Comparison of ENCODE assay signal across 1 cellular context in the genomic region with DNA sequence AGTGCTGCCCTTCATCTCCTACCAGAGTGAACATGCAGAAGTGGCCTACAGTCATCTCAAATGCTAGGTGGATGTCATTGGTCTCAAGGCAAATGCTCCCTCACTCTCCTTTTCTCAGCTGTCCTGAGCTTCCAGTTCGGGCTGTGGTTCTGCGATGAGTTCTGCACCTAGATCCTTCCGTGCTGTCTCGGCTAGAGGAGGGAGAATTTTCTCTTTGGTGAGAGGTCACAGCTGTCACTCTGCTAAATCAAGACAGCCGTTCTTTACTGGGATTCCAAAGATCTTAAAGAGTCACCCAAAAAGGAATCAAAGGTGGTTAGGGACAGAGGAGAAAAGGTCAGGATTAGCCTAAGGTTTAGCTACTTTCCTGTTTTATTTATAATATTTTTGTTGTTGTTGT.
TF ChIP-seq lines count a peak whose summit lies in the region.

No MANE protein-coding gene starts in this region.

TF ChIP-seq in HepG2, 621 proteins besides CTCF, POLR2A, EP300 and RAD21:
- TF ChIP-seq, protein P1, sequence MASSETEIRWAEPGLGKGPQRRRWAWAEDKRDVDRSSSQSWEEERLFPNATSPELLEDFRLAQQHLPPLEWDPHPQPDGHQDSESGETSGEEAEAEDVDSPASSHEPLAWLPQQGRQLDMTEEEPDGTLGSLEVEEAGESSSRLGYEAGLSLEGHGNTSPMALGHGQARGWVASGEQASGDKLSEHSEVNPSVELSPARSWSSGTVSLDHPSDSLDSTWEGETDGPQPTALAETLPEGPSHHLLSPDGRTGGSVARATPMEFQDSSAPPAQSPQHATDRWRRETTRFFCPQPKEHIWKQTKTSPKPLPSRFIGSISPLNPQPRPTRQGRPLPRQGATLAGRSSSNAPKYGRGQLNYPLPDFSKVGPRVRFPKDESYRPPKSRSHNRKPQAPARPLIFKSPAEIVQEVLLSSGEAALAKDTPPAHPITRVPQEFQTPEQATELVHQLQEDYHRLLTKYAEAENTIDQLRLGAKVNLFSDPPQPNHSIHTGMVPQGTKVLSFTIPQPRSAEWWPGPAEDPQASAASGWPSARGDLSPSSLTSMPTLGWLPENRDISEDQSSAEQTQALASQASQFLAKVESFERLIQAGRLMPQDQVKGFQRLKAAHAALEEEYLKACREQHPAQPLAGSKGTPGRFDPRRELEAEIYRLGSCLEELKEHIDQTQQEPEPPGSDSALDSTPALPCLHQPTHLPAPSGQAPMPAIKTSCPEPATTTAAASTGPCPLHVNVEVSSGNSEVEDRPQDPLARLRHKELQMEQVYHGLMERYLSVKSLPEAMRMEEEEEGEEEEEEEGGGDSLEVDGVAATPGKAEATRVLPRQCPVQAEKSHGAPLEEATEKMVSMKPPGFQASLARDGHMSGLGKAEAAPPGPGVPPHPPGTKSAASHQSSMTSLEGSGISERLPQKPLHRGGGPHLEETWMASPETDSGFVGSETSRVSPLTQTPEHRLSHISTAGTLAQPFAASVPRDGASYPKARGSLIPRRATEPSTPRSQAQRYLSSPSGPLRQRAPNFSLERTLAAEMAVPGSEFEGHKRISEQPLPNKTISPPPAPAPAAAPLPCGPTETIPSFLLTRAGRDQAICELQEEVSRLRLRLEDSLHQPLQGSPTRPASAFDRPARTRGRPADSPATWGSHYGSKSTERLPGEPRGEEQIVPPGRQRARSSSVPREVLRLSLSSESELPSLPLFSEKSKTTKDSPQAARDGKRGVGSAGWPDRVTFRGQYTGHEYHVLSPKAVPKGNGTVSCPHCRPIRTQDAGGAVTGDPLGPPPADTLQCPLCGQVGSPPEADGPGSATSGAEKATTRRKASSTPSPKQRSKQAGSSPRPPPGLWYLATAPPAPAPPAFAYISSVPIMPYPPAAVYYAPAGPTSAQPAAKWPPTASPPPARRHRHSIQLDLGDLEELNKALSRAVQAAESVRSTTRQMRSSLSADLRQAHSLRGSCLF (CRISPR knock-in tag; IDR thresholded peaks at IDR 0.05; ENCODE audit: borderline replicate concordance) = no peak
- TF ChIP-seq, protein P2, sequence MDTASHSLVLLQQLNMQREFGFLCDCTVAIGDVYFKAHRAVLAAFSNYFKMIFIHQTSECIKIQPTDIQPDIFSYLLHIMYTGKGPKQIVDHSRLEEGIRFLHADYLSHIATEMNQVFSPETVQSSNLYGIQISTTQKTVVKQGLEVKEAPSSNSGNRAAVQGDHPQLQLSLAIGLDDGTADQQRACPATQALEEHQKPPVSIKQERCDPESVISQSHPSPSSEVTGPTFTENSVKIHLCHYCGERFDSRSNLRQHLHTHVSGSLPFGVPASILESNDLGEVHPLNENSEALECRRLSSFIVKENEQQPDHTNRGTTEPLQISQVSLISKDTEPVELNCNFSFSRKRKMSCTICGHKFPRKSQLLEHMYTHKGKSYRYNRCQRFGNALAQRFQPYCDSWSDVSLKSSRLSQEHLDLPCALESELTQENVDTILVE (CRISPR knock-in tag; IDR thresholded peaks at IDR 0.05) = 0 out of 2 replicates have a peak, but pooled peaks have one; percentile 13
- TF ChIP-seq, protein P3, sequence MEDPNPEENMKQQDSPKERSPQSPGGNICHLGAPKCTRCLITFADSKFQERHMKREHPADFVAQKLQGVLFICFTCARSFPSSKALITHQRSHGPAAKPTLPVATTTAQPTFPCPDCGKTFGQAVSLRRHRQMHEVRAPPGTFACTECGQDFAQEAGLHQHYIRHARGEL (CRISPR knock-in tag; IDR thresholded peaks at IDR 0.05) = no peak
- TF ChIP-seq, protein P4, sequence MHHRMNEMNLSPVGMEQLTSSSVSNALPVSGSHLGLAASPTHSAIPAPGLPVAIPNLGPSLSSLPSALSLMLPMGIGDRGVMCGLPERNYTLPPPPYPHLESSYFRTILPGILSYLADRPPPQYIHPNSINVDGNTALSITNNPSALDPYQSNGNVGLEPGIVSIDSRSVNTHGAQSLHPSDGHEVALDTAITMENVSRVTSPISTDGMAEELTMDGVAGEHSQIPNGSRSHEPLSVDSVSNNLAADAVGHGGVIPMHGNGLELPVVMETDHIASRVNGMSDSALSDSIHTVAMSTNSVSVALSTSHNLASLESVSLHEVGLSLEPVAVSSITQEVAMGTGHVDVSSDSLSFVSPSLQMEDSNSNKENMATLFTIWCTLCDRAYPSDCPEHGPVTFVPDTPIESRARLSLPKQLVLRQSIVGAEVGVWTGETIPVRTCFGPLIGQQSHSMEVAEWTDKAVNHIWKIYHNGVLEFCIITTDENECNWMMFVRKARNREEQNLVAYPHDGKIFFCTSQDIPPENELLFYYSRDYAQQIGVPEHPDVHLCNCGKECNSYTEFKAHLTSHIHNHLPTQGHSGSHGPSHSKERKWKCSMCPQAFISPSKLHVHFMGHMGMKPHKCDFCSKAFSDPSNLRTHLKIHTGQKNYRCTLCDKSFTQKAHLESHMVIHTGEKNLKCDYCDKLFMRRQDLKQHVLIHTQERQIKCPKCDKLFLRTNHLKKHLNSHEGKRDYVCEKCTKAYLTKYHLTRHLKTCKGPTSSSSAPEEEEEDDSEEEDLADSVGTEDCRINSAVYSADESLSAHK (CRISPR knock-in tag; IDR thresholded peaks at IDR 0.05; ENCODE audit: borderline replicate concordance) = no peak
- TF ChIP-seq ZFP36L1 (CRISPR knock-in tag; IDR thresholded peaks at IDR 0.05) (peak; percentile 44; the same call in 1 of the 2 replicates), ZNF83 (CRISPR knock-in tag; IDR thresholded peaks at IDR 0.05; ENCODE audit: borderline replicate concordance) (no peak), XRCC5 (optimal IDR thresholded peaks at IDR 0.05; ENCODE audit: low read length) (peak; percentile 14), ZNF367 (CRISPR knock-in tag; IDR thresholded peaks at IDR 0.05; ENCODE audit: borderline replicate concordance) (no peak), ASH2L (IDR thresholded peaks at IDR 0.05; ENCODE audit: insufficient read length, low read depth, low read length) (peak; percentile 24), SAP130 (CRISPR knock-in tag; IDR thresholded peaks at IDR 0.05; ENCODE audit: low read depth) (0 out of 2 replicates have a peak, but pooled peaks have one; percentile 12), ERF (CRISPR knock-in tag; IDR thresholded peaks at IDR 0.05) (0 out of 2 replicates have a peak, but pooled peaks have one; percentile 27), ZSCAN20 (CRISPR knock-in tag; IDR thresholded peaks at IDR 0.05; ENCODE audit: borderline replicate concordance) (no peak), ZNF660 (CRISPR knock-in tag; IDR thresholded peaks at IDR 0.05; ENCODE audit: borderline replicate concordance, low read depth) (no peak), REL (CRISPR knock-in tag; conservative IDR thresholded peaks at IDR 0.05) (no peak), CBX5 (CRISPR knock-in tag; IDR thresholded peaks at IDR 0.05; ENCODE audit: borderline replicate concordance) (no peak), MYNN (CRISPR knock-in tag; IDR thresholded peaks at IDR 0.05; ENCODE audit: low read depth) (no peak)
